Comparison of ENCODE assay signal across 22 cellular contexts in the genomic region with DNA sequence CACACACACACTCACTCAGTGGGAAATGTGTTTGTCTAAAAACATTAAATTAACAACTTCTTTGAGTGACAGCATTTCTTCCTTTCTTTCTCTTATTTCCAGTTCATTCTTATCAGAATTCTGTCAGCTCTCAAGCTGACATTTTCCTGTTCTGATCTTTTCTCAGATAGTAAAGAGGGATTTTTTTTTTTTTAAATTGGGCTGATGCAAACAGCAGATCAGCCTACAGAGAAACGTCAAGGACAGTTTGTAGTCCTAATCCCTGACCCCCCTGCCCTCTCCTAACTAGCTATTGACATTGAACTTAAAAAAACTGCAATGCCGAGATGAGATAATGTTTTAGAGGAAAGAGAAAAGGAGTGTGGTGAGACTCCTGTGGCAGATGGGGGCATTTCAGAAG.
A peak's percentile ranks its signal among the peaks of the same experiment; 100 is the strongest.
DNase-seq lines count a peak whose midpoint lies in the region; FAIRE-seq and TF ChIP-seq lines count a peak whose summit lies in the region.
"Had no signal": no experiment of that assay in that cellular context is flagged by ENCODE, and none has a peak within 500 bp of the region (broad histone marks: within the 10 kb centered on the region; RNA-seq: fewer than 3 reads in every experiment).

No MANE protein-coding gene starts in this region.

- H3K4me1 ChIP-seq in Loucy (ENCODE audit: insufficient read depth, low read length, poor library complexity, severe bottlenecking) (peaks cover 27% of the 10 kb centered on the region), astrocyte (ENCODE audit: insufficient read depth, low read length) (peaks cover under 1% of the 10 kb centered on the region), hepatocyte (ENCODE audit: insufficient read depth) (peaks cover 8% of the 10 kb centered on the region), smooth muscle cell (ENCODE audit: low read depth) (peaks cover 9% of the 10 kb centered on the region)

- H3K9me3 Mint-ChIP-seq in astrocyte (ENCODE audit: unreplicated experiment): no peaks in the 10 kb centered on the region
- H3K9me3 Mint-ChIP-seq: IgD-negative memory B cell had no signal

- H3K9me3 ChIP-seq in Loucy (ENCODE audit: insufficient read depth, low read depth, low read length) (no peaks in the 10 kb centered on the region), astrocyte (ENCODE audit: insufficient read depth, low read depth, low read length) (no peaks in the 10 kb centered on the region), hepatocyte (ENCODE audit: low read depth) (no peaks in the 10 kb centered on the region), smooth muscle cell (replicated peaks; ENCODE audit: low read depth) (no peaks in the 10 kb centered on the region)
- H3K9me3 ChIP-seq: BE2C, HAP-1 had no signal

- H3K27ac ChIP-seq in astrocyte (ENCODE audit: low read depth, low read length) (no peak overlapping the region), hepatocyte (no peak overlapping the region), smooth muscle cell (ENCODE audit: low read depth) (no peak overlapping the region)
- H3K27ac ChIP-seq: PC-9, RWPE1 had no signal

- H3F3A ChIP-seq in Loucy (ENCODE audit: low read depth) (no peaks in the 10 kb centered on the region), smooth muscle cell (ENCODE audit: low read depth) (no peaks in the 10 kb centered on the region)

- H3K4me3 ChIP-seq in Loucy (ENCODE audit: low read length, poor library complexity, severe bottlenecking) (no peak overlapping the region), astrocyte (ENCODE audit: insufficient read depth, low read depth, low read length) (no peak overlapping the region), hepatocyte (no peak overlapping the region), smooth muscle cell (no peak overlapping the region)
- H3K4me3 ChIP-seq: GM23338, HAP-1, PC-9 had no signal

- H3K27me3 ChIP-seq in Loucy (ENCODE audit: insufficient read depth, low read length, poor library complexity, severe bottlenecking) (no peaks in the 10 kb centered on the region), astrocyte (ENCODE audit: insufficient read depth, low read length) (no peaks in the 10 kb centered on the region), hepatocyte (no peaks in the 10 kb centered on the region), smooth muscle cell (ENCODE audit: low read depth) (no peaks in the 10 kb centered on the region)
- H3K27me3 ChIP-seq: BE2C had no signal

- H3K4me1 Mint-ChIP-seq in astrocyte (ENCODE audit: low read depth, unreplicated experiment): peaks cover 6% of the 10 kb centered on the region
- H3K4me1 Mint-ChIP-seq: IgD-negative memory B cell had no signal

- H3K79me2 ChIP-seq in Loucy (ENCODE audit: insufficient read depth, low read length): no peaks in the 10 kb centered on the region
- no peaks in the 10 kb centered on the region for H3K79me2 ChIP-seq in astrocyte (ENCODE audit: insufficient read depth, low read length)
- no peaks in the 10 kb centered on the region for H3K79me2 ChIP-seq in hepatocyte
- H3K79me2 ChIP-seq in smooth muscle cell (ENCODE audit: low read depth): no peaks in the 10 kb centered on the region

- H3K9ac ChIP-seq in Loucy (ENCODE audit: low read depth, low read length, poor library complexity, severe bottlenecking): peak overlapping the region; percentile 31
- H3K9ac ChIP-seq in astrocyte (ENCODE audit: low read length): no peak overlapping the region
- H3K9ac ChIP-seq in smooth muscle cell (ENCODE audit: low read depth): no peak overlapping the region

- H4K20me1 ChIP-seq in Loucy (ENCODE audit: insufficient read depth, low read length, poor library complexity, severe bottlenecking) (no peaks in the 10 kb centered on the region), astrocyte (ENCODE audit: insufficient read depth, low read length) (no peaks in the 10 kb centered on the region), hepatocyte (ENCODE audit: insufficient read depth, poor library complexity, severe bottlenecking) (no peaks in the 10 kb centered on the region), smooth muscle cell (ENCODE audit: low read depth) (no peaks in the 10 kb centered on the region)

- no peak for FAIRE-seq in astrocyte (lab: Jason Lieb, UNC)

- TF ChIP-seq CTCF in Loucy (conservative IDR thresholded peaks at IDR 0.05; ENCODE audit: low read length) (no peak), astrocyte (IDR thresholded peaks at IDR 0.05; ENCODE audit: insufficient read depth, low read depth, low read length) (no peak), hepatocyte (IDR thresholded peaks at IDR 0.05; ENCODE audit: poor library complexity) (peak; percentile 10), smooth muscle cell (IDR thresholded peaks at IDR 0.05; ENCODE audit: borderline replicate concordance, insufficient read depth, poor library complexity, severe bottlenecking) (no peak)

- no peaks in the 10 kb centered on the region for H3K36me3 Mint-ChIP-seq in astrocyte (ENCODE audit: low read depth, unreplicated experiment)
- H3K36me3 Mint-ChIP-seq: IgD-negative memory B cell had no signal

- 21% methylated on average over 2 of the region's 2 CpGs for WGBS in hepatocyte (ENCODE audit: low lambda C conversion rate, missing lambda C conversion rate)
- WGBS in smooth muscle cell (ENCODE audit: low lambda C conversion rate): 14% methylated on average over 2 of the region's 2 CpGs

- H3K9me2 ChIP-seq in Loucy (replicated peaks; ENCODE audit: low read depth, low read length): no peaks in the 10 kb centered on the region
- H3K9me2 ChIP-seq in hepatocyte (replicated peaks; ENCODE audit: insufficient read depth): no peaks in the 10 kb centered on the region

- peak overlapping the region; percentile 67 for H2AFZ ChIP-seq in Loucy (ENCODE audit: low read length)
- no peak overlapping the region for H2AFZ ChIP-seq in astrocyte (ENCODE audit: low read depth, low read length)
- H2AFZ ChIP-seq in hepatocyte: peak overlapping the region; percentile 21
- H2AFZ ChIP-seq in smooth muscle cell (ENCODE audit: low read depth): peak overlapping the region; percentile 39
- H2AFZ ChIP-seq: GM23338, PC-9 had no signal

- no peak overlapping the region for H3K4me3 Mint-ChIP-seq in astrocyte (ENCODE audit: unreplicated experiment)
- H3K4me3 Mint-ChIP-seq: GM23338, IgD-negative memory B cell had no signal

- H3K27ac Mint-ChIP-seq in astrocyte (ENCODE audit: unreplicated experiment): peak overlapping the region; percentile 74
- H3K27ac Mint-ChIP-seq: GM23338, IgD-negative memory B cell had no signal

- H3K27me3 Mint-ChIP-seq in astrocyte (ENCODE audit: low read depth, unreplicated experiment): peaks cover 29% of the 10 kb centered on the region

- DNase-seq in astrocyte (ENCODE audit: low read depth) (no peak), hepatocyte (ENCODE audit: low spot score) (no peak), smooth muscle cell (lab: John Stamatoyannopoulos, UW; ENCODE audit: unreplicated experiment) (no peak), COLO829 (ENCODE audit: low spot score) (no peak), inferior parietal cortex (ENCODE audit: extremely low spot score) (no peak), NCI-H2029 treated with DMSO at 0.1 percent for 48 hours (lab: John Stamatoyannopoulos, UW) (no peak)
- DNase-seq: BE2C, DMS79, MM.1S, NCI-H1048, NCI-H1417 treated with DMSO at 0.1 percent for 48 hours, NCI-H1930, NCI-H2227 treated with DMSO at 0.1 percent for 48 hours, NCI-H510A treated with DMSO at 0.1 percent for 48 hours, NCI-H748 treated with DMSO at 0.1 percent for 48 hours, PC-9, SHP77 treated with DMSO at 0.1 percent for 48 hours had no signal

- peak overlapping the region; percentile 46 for H3K4me2 ChIP-seq in Loucy (ENCODE audit: low read depth, low read length, poor library complexity, severe bottlenecking)
- no peak overlapping the region for H3K4me2 ChIP-seq in astrocyte (ENCODE audit: low read length)
- H3K4me2 ChIP-seq in hepatocyte: peak overlapping the region; percentile 7
- H3K4me2 ChIP-seq in smooth muscle cell: peak overlapping the region; percentile 3
- H3K4me2 ChIP-seq: GM23338, PC-9 had no signal

- H3K36me3 ChIP-seq in Loucy (ENCODE audit: insufficient read depth, low read length) (no peaks in the 10 kb centered on the region), astrocyte (ENCODE audit: insufficient read depth, low read length) (no peaks in the 10 kb centered on the region), hepatocyte (replicated peaks; ENCODE audit: insufficient read depth, low read depth) (no peaks in the 10 kb centered on the region), smooth muscle cell (ENCODE audit: low read depth) (no peaks in the 10 kb centered on the region)
- H3K36me3 ChIP-seq: BE2C, HAP-1 had no signal
